Comparison of ENCODE assay signal across 11 cellular contexts in the genomic region with DNA sequence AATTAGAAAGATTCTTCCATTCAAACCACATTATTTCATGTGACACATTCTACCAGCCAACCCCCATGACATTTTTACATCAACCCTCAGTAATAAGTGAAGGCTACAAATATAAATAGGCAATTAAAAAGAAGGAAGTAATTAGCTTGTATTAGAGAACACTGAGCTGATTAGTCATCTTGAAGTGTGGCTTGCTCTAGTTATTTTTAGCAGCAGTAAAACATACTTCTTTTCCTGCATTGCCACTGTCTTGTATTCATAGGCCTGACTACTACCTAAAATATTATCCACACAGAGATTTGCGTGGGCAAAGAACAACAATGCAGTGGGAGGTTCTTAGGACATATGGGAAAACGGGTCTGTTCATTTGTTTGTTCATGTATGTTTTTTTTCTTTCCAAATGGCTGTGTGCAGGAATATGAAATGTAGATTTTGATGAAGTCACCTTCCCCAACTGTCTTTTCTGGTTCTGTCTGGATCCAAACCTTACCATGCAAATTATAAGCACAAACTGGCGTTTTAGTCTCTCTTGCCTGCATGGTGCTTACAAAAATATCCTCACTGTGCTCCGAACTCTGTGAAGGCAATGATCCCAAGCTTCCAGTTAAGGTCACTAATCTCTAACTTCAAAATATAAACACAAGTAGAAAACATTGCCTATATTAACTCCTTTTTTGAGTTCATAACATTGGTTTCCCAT. TPM values are rescaled to one million over a fixed set of nuclear protein-coding genes. Genes with fewer than 3 reads are reported as not detected.
DNase-seq lines count a peak whose midpoint lies in the region; ATAC-seq and TF ChIP-seq lines count a peak whose summit lies in the region.
"Had no signal": no experiment of that assay in that cellular context is flagged by ENCODE, and none has a peak within 500 bp of the region (broad histone marks: within the 10 kb centered on the region; RNA-seq: fewer than 3 reads in every experiment).

No MANE protein-coding gene starts in this region.

- intact Hi-C loops in HCT116 (cut with micrococcal nuclease) = no loop called here

- H3K36me3 ChIP-seq in HCT116 (ENCODE audit: control insufficient read depth in 1 of 2, insufficient read depth in 2 of 2, low read length in 2 of 2) = no peaks in the 10 kb centered on the region
- no peaks in the 10 kb centered on the region for H3K36me3 ChIP-seq in SK-N-SH (replicated peaks in 1 of 2; ENCODE audit: control insufficient read depth in 1 of 2, insufficient read depth in 2 of 2, low read length in 1 of 2)
- H3K36me3 ChIP-seq: heart left ventricle had no signal

- H3K4me3 ChIP-seq in AG04450 (ENCODE audit: low read depth, low read length) (no peak overlapping the region), HCT116 (replicated peaks in 1 of 2; ENCODE audit: low read depth in 1 of 2, low read length in 2 of 2) (no peak overlapping the region), SK-N-SH (ENCODE audit: low read depth in 2 of 2, low read length in 1 of 2) (no peak overlapping the region)
- H3K4me3 ChIP-seq: heart left ventricle had no signal

- peaks cover 6% of the 10 kb centered on the region for H3F3A ChIP-seq in SK-N-SH (replicated peaks; ENCODE audit: insufficient read depth)

- H3K9ac ChIP-seq in HCT116 (ENCODE audit: low read length) = no peak overlapping the region
- H3K9ac ChIP-seq in SK-N-SH = peak overlapping the region; percentile 3; the same call in 1 of the 2 replicates
- H3K9ac ChIP-seq: parathyroid adenoma had no signal

- H3K4me1 ChIP-seq in HCT116 (ENCODE audit: control insufficient read depth in 1 of 2, insufficient read depth in 2 of 2, low read length in 2 of 2) = peaks cover 8 to 19% of the 10 kb centered on the region in 2 experiments
- H3K4me1 ChIP-seq in SK-N-SH (ENCODE audit: control insufficient read depth in 1 of 2, insufficient read depth in 2 of 2, low read depth in 1 of 2, low read length in 1 of 2) = peaks cover 0 to 18% of the 10 kb centered on the region in 2 experiments; a peak in 1 of 4 replicates
- H3K4me1 ChIP-seq: parathyroid adenoma had no signal

- H3K9me3 ChIP-seq in AG04450 (ENCODE audit: control insufficient read depth, insufficient read depth, low read length) = no peaks in the 10 kb centered on the region; the same call in 1 of the 2 replicates
- no peaks in the 10 kb centered on the region for H3K9me3 ChIP-seq in HCT116 (ENCODE audit: control insufficient read depth in 1 of 2, insufficient read depth in 1 of 2, low read depth in 1 of 2, low read length in 2 of 2)
- no peaks in the 10 kb centered on the region for H3K9me3 ChIP-seq in SK-N-SH
- H3K9me3 ChIP-seq: heart left ventricle had no signal

- no peaks in the 10 kb centered on the region for H3K27me3 ChIP-seq in AG04450 (ENCODE audit: control insufficient read depth, insufficient read depth, low read length)
- no peaks in the 10 kb centered on the region for H3K27me3 ChIP-seq in HCT116 (ENCODE audit: insufficient read depth, low read length)
- no peaks in the 10 kb centered on the region for H3K27me3 ChIP-seq in SK-N-SH (ENCODE audit: insufficient read depth)
- H3K27me3 ChIP-seq: heart left ventricle had no signal

- peak; percentile 49; the same call in 1 of the 2 replicates for ATAC-seq in HCT116
- ATAC-seq in HG03175 (IDR thresholded peaks at IDR 0.05; ENCODE audit: unreplicated experiment) = no peak
- ATAC-seq in HG02759 (IDR thresholded peaks at IDR 0.05; ENCODE audit: unreplicated experiment) = no peak
- ATAC-seq: heart left ventricle had no signal

- peak overlapping the region; percentile 43 for H3K27ac ChIP-seq in AG04450 (ENCODE audit: low read depth, low read length)
- no peak overlapping the region for H3K27ac ChIP-seq in HCT116 (ENCODE audit: low read depth, low read length)
- peak overlapping the region in 1 of 2 experiments; percentile 60; a peak in 3 of 4 replicates for H3K27ac ChIP-seq in SK-N-SH (ENCODE audit: low read depth in 2 of 2, low read length in 1 of 2)
- H3K27ac ChIP-seq: heart left ventricle, parathyroid adenoma had no signal

- TF ChIP-seq POLR2A in HCT116 (IDR thresholded peaks at IDR 0.05; ENCODE audit: borderline replicate concordance, extremely low read depth, insufficient read depth, insufficient read length) = no peak

- POLR2A ChIA-PET in AG04450 (lab: Yijun Ruan, JAX) = no interaction called here
- POLR2A ChIA-PET in HCT116 (lab: Charles Lee) = interaction anchor here (1.4 kb wide), 1 partner anchor 99 kb away, joined by 4 read pairs; no protein-coding TSS in a partner anchor
- POLR2A ChIA-PET in SK-N-SH (lab: Yijun Ruan, JAX) = no interaction called here

- H3K9me2 ChIP-seq in HCT116 (ENCODE audit: insufficient read depth) (no peaks in the 10 kb centered on the region), SK-N-SH (no peaks in the 10 kb centered on the region)

- DNase-seq in AG04450 (ENCODE audit: low read depth, low spot score) (no peak), HCT116 (ENCODE audit: low read depth, low spot score) (peak; percentile 4), SK-N-SH (no peak), foreskin melanocyte (peak; percentile 37), OCI-M1 (lab: John Stamatoyannopoulos, UW) (no peak), NCI-H510A treated with DMSO at 0.1 percent for 48 hours (lab: John Stamatoyannopoulos, UW) (no peak)
- DNase-seq: heart left ventricle, NCI-H226 had no signal

- H3K4me2 ChIP-seq in HCT116 (ENCODE audit: low read length) = peak overlapping the region; percentile 57
- H3K4me2 ChIP-seq in SK-N-SH = 0 out of 2 replicates have a peak overlapping the region, but pooled peaks have one; percentile 1

- no peak for TF ChIP-seq CTCF in AG04450 (IDR thresholded peaks at IDR 0.05; ENCODE audit: low read depth, low read length)
- no peak for TF ChIP-seq CTCF in HCT116 (IDR thresholded peaks at IDR 0.05 in 2 of 3, conservative IDR thresholded peaks at IDR 0.05 in 1 of 3; ENCODE audit: borderline replicate concordance in 1 of 3, insufficient read depth in 1 of 3, low read depth in 2 of 3, low read length in 2 of 3)
- TF ChIP-seq CTCF in SK-N-SH (IDR thresholded peaks at IDR 0.05) = no peak

- H4K20me1 ChIP-seq in HCT116 (ENCODE audit: insufficient read depth) (no peaks in the 10 kb centered on the region), SK-N-SH (ENCODE audit: insufficient read depth) (no peaks in the 10 kb centered on the region)

- 64% methylated on average over 4 of the region's 4 CpGs for WGBS in SK-N-SH (ENCODE audit: low lambda C conversion rate)

- TF ChIP-seq EP300 in SK-N-SH (IDR thresholded peaks at IDR 0.05; ENCODE audit: borderline replicate concordance in 1 of 2, low read depth in 1 of 2, low read length in 1 of 2) = no peak

- RAD21 ChIA-PET in HCT116 (lab: Charles Lee; ENCODE audit: low non-redundant PET in 1 of 2, low total read pairs in 2 of 2, uncharacterized antibody in 2 of 2, unreplicated experiment in 2 of 2) = no interaction called here

- TF ChIP-seq RAD21 in HCT116 (IDR thresholded peaks at IDR 0.05; ENCODE audit: low read depth) (no peak), SK-N-SH (IDR thresholded peaks at IDR 0.05; ENCODE audit: low read length) (no peak)

- H3K79me2 ChIP-seq in HCT116 (ENCODE audit: insufficient read depth, low read length) = no peaks in the 10 kb centered on the region
- no peaks in the 10 kb centered on the region for H3K79me2 ChIP-seq in SK-N-SH (ENCODE audit: insufficient read depth)
- H3K79me2 ChIP-seq: parathyroid adenoma had no signal

- CTCF ChIA-PET in AG04450 (lab: Charles Lee) (interaction anchor here (1.0 kb wide), 1 partner anchor 47 kb away, joined by 3 read pairs; no protein-coding TSS in a partner anchor), HCT116 (lab: Charles Lee) (no interaction called here), SK-N-SH (lab: Yijun Ruan, JAX) (interaction anchor here (1.3 kb wide), 1 partner anchor 36 kb away, joined by 6 read pairs; no protein-coding TSS in a partner anchor)

- peak overlapping the region; percentile 83 for H2AFZ ChIP-seq in HCT116 (ENCODE audit: low read depth, low read length, poor library complexity, severe bottlenecking)
- H2AFZ ChIP-seq in SK-N-SH (ENCODE audit: low read depth) = peak overlapping the region; percentile 1; the same call in 1 of the 2 replicates
- H2AFZ ChIP-seq: parathyroid adenoma had no signal

- no TSS peak for BruUV-seq in HCT116 (replicated peaks; lab: Mats Ljungman, UMichigan)

TF ChIP-seq in HCT116, 20 proteins besides CTCF, POLR2A, EP300 and RAD21 (continues in another document):
- TF ChIP-seq JUND (IDR thresholded peaks at IDR 0.05) (peak; percentile 59), FOSL1 (IDR thresholded peaks at IDR 0.05; ENCODE audit: low read depth) (peak; percentile 51), SIN3A (IDR thresholded peaks at IDR 0.05; ENCODE audit: low read depth) (peak; percentile 33; the same call in 1 of the 2 replicates)

TF ChIP-seq in SK-N-SH, 30 proteins besides CTCF, POLR2A, EP300 and RAD21:
- TF ChIP-seq IRF3 (IDR thresholded peaks at IDR 0.05; ENCODE audit: low read depth, low read length) = no peak
- peak; percentile 66; the same call in 1 of the 2 replicates for TF ChIP-seq MEF2A (IDR thresholded peaks at IDR 0.05; ENCODE audit: borderline replicate concordance, low read depth)

RNA-seq across cellular contexts. Expression of gene TM4SF4, which starts 31.5 kb away (rescaled TPM):
- polyA plus RNA-seq in AG04450 (2011; rRNA removed) = 0.29 and 0.32 TPM in 2 replicates
- polyA minus RNA-seq in AG04450 (2011; rRNA and poly(A)+ RNA removed) = not detected in 2 replicates
- total RNA-seq in HCT116 (2021; ENCODE audit: unreplicated experiment) = 0.91 TPM
- polyA plus RNA-seq in HCT116 (2012) = not detected in 2 replicates
- polyA plus RNA-seq in SK-N-SH (2012; rRNA removed) = 0.08 and 0.10 TPM in 2 replicates
- polyA plus RNA-seq in SK-N-SH (2012; cell fraction: cytosol; rRNA removed) = 0.18 and 0.81 TPM in 2 replicates
- not detected in 2 replicates for polyA plus RNA-seq in SK-N-SH (2012; cell fraction: nucleus; rRNA removed)
- total RNA-seq: heart left ventricle had no signal
- polyA plus RNA-seq: heart left ventricle had no signal

Comparison
In these comparisons a context has a peak if more than half of its experiments do, and no peak if none do; other contexts are left out.
1. DNase-seq: peak in HCT116 (single experiment) and foreskin melanocyte (single experiment); none in AG04450 (single experiment), SK-N-SH (single experiment), OCI-M1 (single experiment) and NCI-H510A treated with DMSO at 0.1 percent for 48 hours (single experiment).